Comparison of ENCODE assay signal across 13 cellular contexts in genomic region chr1:221141606-221142285, GRCh38.
"Had no signal": no experiment of that assay in that cellular context is flagged by ENCODE, and none has a peak within 500 bp of the region (broad histone marks: within the 10 kb centered on the region; RNA-seq: fewer than 3 reads in every experiment).

No MANE protein-coding gene starts in this region.

- H3K4me1 ChIP-seq: body of pancreas, uterus had no signal

- H3K36me3 ChIP-seq: ovary, uterus had no signal

- H3K27ac Mint-ChIP-seq: activated naive CD4-positive, alpha-beta T cell treated with anti-CD3 and anti-CD28 coated beads, Interleukin-2, amount 10 ng/mL, durations not matched to agents 7 days and 5 days; activated T-helper 2 cell treated with anti-CD3 and anti-CD28 coated beads, Interferon-gamma antibody, Interleukin-2, Interleukin-4, amounts not matched to agents 10 μg/mL and 5 μg/mL and 100 μg/mL, durations not matched to agents 14 hours and 24 hours and 36 hours; stimulated activated memory B cell treated with anti-CD40 and anti-IgM and Interleukin-4, amounts not matched to agents 10 μg/mL and 1 μg/mL and 100 μg/mL, for 72 hours; T-helper 2 cell treated with Interferon-gamma antibody and Interleukin-4, amounts not matched to agents 5 μg/mL and 100 μg/mL, for 36 hours had no signal

- DNase-seq: activated CD4-positive, alpha-beta T cell treated with anti-CD3 and anti-CD28 coated beads, Interleukin-2, amount 50 U/mL, for 48 hours; activated naive CD4-positive, alpha-beta T cell treated with anti-CD3 and anti-CD28 coated beads, Interleukin-2, amount 10 ng/mL, durations not matched to agents 7 days and 5 days; activated T-cell treated with anti-CD3 and anti-CD28 coated beads, Interleukin-2, amount 50 U/mL, for 1 hour; amniotic stem cell; body of pancreas; caudate nucleus; ovary; uterus had no signal

- H3K9me3 Mint-ChIP-seq: activated naive CD4-positive, alpha-beta T cell treated with anti-CD3 and anti-CD28 coated beads, Interleukin-2, amount 10 ng/mL, durations not matched to agents 7 days and 5 days had no signal

- H3K27ac ChIP-seq: body of pancreas, ovary, uterus had no signal

- H3K4me1 Mint-ChIP-seq: activated naive CD4-positive, alpha-beta T cell treated with anti-CD3 and anti-CD28 coated beads, Interleukin-2, amount 10 ng/mL, durations not matched to agents 7 days and 5 days; stimulated activated memory B cell treated with anti-CD40 and anti-IgM and Interleukin-4, amounts not matched to agents 10 μg/mL and 1 μg/mL and 100 μg/mL, for 72 hours had no signal

- H3K4me3 ChIP-seq: body of pancreas, ovary, uterus had no signal

- H3K36me3 Mint-ChIP-seq: activated naive CD4-positive, alpha-beta T cell treated with anti-CD3 and anti-CD28 coated beads, Interleukin-2, amount 10 ng/mL, durations not matched to agents 7 days and 5 days had no signal

- H3K9me3 ChIP-seq: body of pancreas, ovary, uterus had no signal

- ATAC-seq: activated CD4-positive, CD25-positive, alpha-beta regulatory T cell treated with anti-CD3 and anti-CD28 coated beads, Interleukin-2, amount 50 U/mL, for 24 hours; body of pancreas; esophagus mucosa; stimulated activated memory B cell treated with anti-CD40 and anti-IgM and Interleukin-4, amounts not matched to agents 10 μg/mL and 1 μg/mL and 100 μg/mL, for 72 hours had no signal

- H3K27me3 Mint-ChIP-seq: activated naive CD4-positive, alpha-beta T cell treated with anti-CD3 and anti-CD28 coated beads, Interleukin-2, amount 10 ng/mL, durations not matched to agents 7 days and 5 days; stimulated activated memory B cell treated with anti-CD40 and anti-IgM and Interleukin-4, amounts not matched to agents 10 μg/mL and 1 μg/mL and 100 μg/mL, for 72 hours had no signal

- H3K4me3 Mint-ChIP-seq: activated naive CD4-positive, alpha-beta T cell treated with anti-CD3 and anti-CD28 coated beads, Interleukin-2, amount 10 ng/mL, durations not matched to agents 7 days and 5 days; stimulated activated memory B cell treated with anti-CD40 and anti-IgM and Interleukin-4, amounts not matched to agents 10 μg/mL and 1 μg/mL and 100 μg/mL, for 72 hours; T-helper 2 cell treated with Interferon-gamma antibody and Interleukin-4, amounts not matched to agents 5 μg/mL and 100 μg/mL, for 36 hours had no signal

- H3K27me3 ChIP-seq: body of pancreas, ovary, uterus had no signal
